Comparison of ENCODE assay signal across 1 cellular context in the genomic region with DNA sequence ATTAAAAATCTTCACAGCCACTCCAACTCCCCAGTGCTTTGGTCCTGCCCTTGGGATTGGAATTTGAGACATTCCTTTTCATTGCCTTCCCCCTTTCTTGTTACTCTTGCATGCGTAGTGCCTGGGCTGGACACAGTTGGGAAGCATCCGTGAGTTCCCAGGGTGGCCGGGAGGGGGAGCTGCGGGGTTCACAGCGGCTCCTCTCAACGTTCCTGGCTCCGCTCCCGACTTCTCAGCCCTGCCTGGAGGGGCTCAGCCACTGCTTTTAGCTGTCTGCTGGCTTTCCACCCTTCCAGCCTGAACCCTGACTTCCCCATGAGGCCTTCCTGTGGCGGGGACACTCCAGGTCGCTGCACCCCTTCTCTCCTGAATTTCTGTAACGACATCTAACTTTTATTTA.
TF ChIP-seq lines count a peak whose summit lies in the region.

No MANE protein-coding gene starts in this region.

TF ChIP-seq in endothelial cell of umbilical vein, 7 proteins besides CTCF, POLR2A, EP300 and RAD21:
- no peak for TF ChIP-seq FOS (IDR thresholded peaks at IDR 0.05; ENCODE audit: borderline replicate concordance, insufficient read depth, low read length)
- TF ChIP-seq GATA2 (IDR thresholded peaks at IDR 0.05; ENCODE audit: insufficient read depth, insufficient read length, low read depth, low read length): no peak
- no peak for TF ChIP-seq EZH2 (IDR thresholded peaks at IDR 0.05; ENCODE audit: borderline replicate concordance, low read depth, low read length, severe bottlenecking)
- TF ChIP-seq, protein P1, sequence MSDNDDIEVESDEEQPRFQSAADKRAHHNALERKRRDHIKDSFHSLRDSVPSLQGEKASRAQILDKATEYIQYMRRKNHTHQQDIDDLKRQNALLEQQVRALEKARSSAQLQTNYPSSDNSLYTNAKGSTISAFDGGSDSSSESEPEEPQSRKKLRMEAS (IDR thresholded peaks at IDR 0.05; ENCODE audit: insufficient read depth, insufficient read length): no peak
- peak; percentile 21 for TF ChIP-seq POLR2AphosphoS5 (IDR thresholded peaks at IDR 0.05; ENCODE audit: insufficient read depth, low read depth, low read length)
